In the genomic region with DNA sequence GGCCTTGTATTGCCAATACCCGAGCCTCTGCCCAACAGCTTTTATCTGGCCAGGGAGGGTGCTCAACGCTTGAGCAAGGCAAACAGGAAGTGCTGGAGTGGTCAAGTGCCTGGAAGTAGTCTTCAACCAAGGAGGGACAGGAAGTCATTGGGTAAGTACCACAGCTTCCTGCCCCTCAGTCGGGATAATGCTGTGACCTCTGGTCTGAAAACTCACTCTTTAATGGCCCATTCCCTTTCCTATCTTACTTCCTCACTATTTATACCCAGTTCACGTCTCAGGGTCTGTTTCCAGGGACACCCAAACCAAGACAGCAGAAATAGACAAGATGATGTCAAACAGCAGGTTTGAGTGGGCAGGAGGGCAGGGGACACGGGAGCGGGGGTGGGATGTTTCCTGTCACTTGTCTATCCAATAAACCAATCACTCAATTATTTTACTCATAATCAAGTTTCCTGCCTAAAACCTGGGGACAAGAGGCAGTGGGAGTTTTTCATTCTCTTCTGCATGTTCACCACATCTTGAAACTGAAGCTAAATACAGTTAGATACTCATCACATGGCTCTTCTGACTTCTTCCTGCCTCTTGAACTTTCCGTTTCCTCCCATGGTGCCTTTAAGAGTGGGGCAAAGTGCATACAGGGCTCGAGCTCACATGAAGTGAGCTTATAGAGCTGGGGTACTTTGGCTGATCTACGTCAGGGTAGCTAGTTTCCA, we compare ENCODE assay signal across 9 cellular contexts.
A peak's percentile ranks its signal among the peaks of the same experiment; 100 is the strongest.
DNase-seq lines count a peak whose midpoint lies in the region; ATAC-seq and TF ChIP-seq lines count a peak whose summit lies in the region.
"Had no signal": no experiment of that assay in that cellular context is flagged by ENCODE, and none has a peak within 500 bp of the region (broad histone marks: within the 10 kb centered on the region; RNA-seq: fewer than 3 reads in every experiment).

No MANE protein-coding gene starts in this region.

- H3K9me3 Mint-ChIP-seq in activated CD8-positive, alpha-beta T cell treated with anti-CD3 and anti-CD28 coated beads for 36 hours = no peaks in the 10 kb centered on the region
- no peaks in the 10 kb centered on the region for H3K9me3 Mint-ChIP-seq in stimulated activated naive CD8-positive, alpha-beta T cell treated with anti-CD3 and anti-CD28 coated beads, Interleukin-15, Interleukin-2, amounts not matched to agents 100 ng/mL and 50 ng/mL, for 24 hours

- H3K4me3 Mint-ChIP-seq in activated CD8-positive, alpha-beta T cell treated with anti-CD3 and anti-CD28 coated beads for 36 hours = peak overlapping the region; percentile 34
- peak overlapping the region; percentile 64 for H3K4me3 Mint-ChIP-seq in stimulated activated naive CD8-positive, alpha-beta T cell treated with anti-CD3 and anti-CD28 coated beads, Interleukin-15, Interleukin-2, amounts not matched to agents 100 ng/mL and 50 ng/mL, for 24 hours

- peak overlapping the region; percentile 97 for H3K27ac Mint-ChIP-seq in activated CD8-positive, alpha-beta T cell treated with anti-CD3 and anti-CD28 coated beads for 36 hours
- H3K27ac Mint-ChIP-seq in stimulated activated naive CD8-positive, alpha-beta T cell treated with anti-CD3 and anti-CD28 coated beads, Interleukin-15, Interleukin-2, amounts not matched to agents 100 ng/mL and 50 ng/mL, for 24 hours = peak overlapping the region; percentile 98

- H3K27me3 Mint-ChIP-seq in activated CD8-positive, alpha-beta T cell treated with anti-CD3 and anti-CD28 coated beads for 36 hours = no peaks in the 10 kb centered on the region
- H3K27me3 Mint-ChIP-seq in stimulated activated naive CD8-positive, alpha-beta T cell treated with anti-CD3 and anti-CD28 coated beads, Interleukin-15, Interleukin-2, amounts not matched to agents 100 ng/mL and 50 ng/mL, for 24 hours = no peaks in the 10 kb centered on the region

- POLR2A ChIA-PET in activated CD8-positive, alpha-beta T cell treated with anti-CD3 and anti-CD28 coated beads for 36 hours (lab: Charles Lee) = interaction anchor here (0.5 to 4.7 kb wide), 9 partner anchors 11 to 194 kb away, joined by 3 to 54 read pairs (median 4); no protein-coding TSS in a partner anchor

- DNase-seq in activated CD8-positive, alpha-beta T cell treated with anti-CD3 and anti-CD28 coated beads for 36 hours = peak; percentile 91
- DNase-seq in left colon (peak in 1 of 2 donors; percentile 47), HT-29 (ENCODE audit: low spot score) (no peak), ecto neural progenitor cell (ENCODE audit: low spot score) (no peak), glomerular visceral epithelial cell (ENCODE audit: extremely low spot score) (no peak)

- H3K36me3 Mint-ChIP-seq in activated CD8-positive, alpha-beta T cell treated with anti-CD3 and anti-CD28 coated beads for 36 hours (ENCODE audit: low read depth) = no peaks in the 10 kb centered on the region
- H3K36me3 Mint-ChIP-seq in stimulated activated naive CD8-positive, alpha-beta T cell treated with anti-CD3 and anti-CD28 coated beads, Interleukin-15, Interleukin-2, amounts not matched to agents 100 ng/mL and 50 ng/mL, for 24 hours (ENCODE audit: low read depth) = no peaks in the 10 kb centered on the region

- CTCF ChIA-PET in activated CD8-positive, alpha-beta T cell treated with anti-CD3 and anti-CD28 coated beads for 36 hours (lab: Charles Lee) = interaction anchor here (0.6 to 1.6 kb wide), 10 partner anchors 14 to 577 kb away, joined by 3 to 8 read pairs (median 3); no protein-coding TSS in a partner anchor

- intact Hi-C loops in activated CD8-positive, alpha-beta T cell treated with anti-CD3 and anti-CD28 coated beads for 36 hours (cut with micrococcal nuclease) = loop anchor here (1.0 to 2.0 kb wide), 2 partner anchors 16 to 151 kb away; no protein-coding TSS in a partner anchor
- intact Hi-C loops in left colon (cut with DNase I, micrococcal nuclease) = no loop called here

- TF ChIP-seq CTCF in activated CD8-positive, alpha-beta T cell treated with anti-CD3 and anti-CD28 coated beads for 36 hours (IDR thresholded peaks at IDR 0.05) = no peak

- ATAC-seq in GM19351 (IDR thresholded peaks at IDR 0.05; ENCODE audit: unreplicated experiment) (peak; percentile 81), HG03439 (IDR thresholded peaks at IDR 0.05; ENCODE audit: unreplicated experiment) (peak; percentile 78), left colon (peak; percentile 51)
- peak; percentile 92 for ATAC-seq in activated CD8-positive, alpha-beta T cell treated with anti-CD3 and anti-CD28 coated beads for 36 hours
- ATAC-seq: Panc1 had no signal

- H3K4me1 Mint-ChIP-seq in activated CD8-positive, alpha-beta T cell treated with anti-CD3 and anti-CD28 coated beads for 36 hours (ENCODE audit: low read depth) = peaks cover 38% of the 10 kb centered on the region
- peaks cover 30% of the 10 kb centered on the region for H3K4me1 Mint-ChIP-seq in stimulated activated naive CD8-positive, alpha-beta T cell treated with anti-CD3 and anti-CD28 coated beads, Interleukin-15, Interleukin-2, amounts not matched to agents 100 ng/mL and 50 ng/mL, for 24 hours (ENCODE audit: low read depth)
